In genomic region chr4:104975617-104976016, GRCh38 we compare ENCODE assay signal across 27 cellular contexts.
"Had no signal": no experiment of that assay in that cellular context is flagged by ENCODE, and none has a peak within 500 bp of the region (broad histone marks: within the 10 kb centered on the region; RNA-seq: fewer than 3 reads in every experiment).

No MANE protein-coding gene starts in this region.

- H3K27me3 ChIP-seq: adrenal gland, body of pancreas, breast epithelium had no signal

- H3K4me1 ChIP-seq: adrenal gland, body of pancreas had no signal

- H3K27ac Mint-ChIP-seq: activated CD4-positive, alpha-beta T cell treated with anti-CD3 and anti-CD28 coated beads, Interleukin-2, amount 10 ng/mL, durations not matched to agents 24 days and 14 days; activated CD8-positive, alpha-beta T cell treated with anti-CD3 and anti-CD28 coated beads for 36 hours; activated naive CD4-positive, alpha-beta T cell treated with anti-CD3 and anti-CD28 coated beads for 36 hours; activated naive CD4-positive, alpha-beta T cell treated with anti-CD3 and anti-CD28 coated beads, Interleukin-2, amount 50 U/mL, for 72 hours; activated T-cell treated with anti-CD3 and anti-CD28 coated beads, Interleukin-2, amount 50 U/mL, for 24 hours; activated T-helper 2 cell treated with anti-CD3 and anti-CD28 coated beads, Interferon-gamma antibody, Interleukin-2, Interleukin-4, amounts not matched to agents 10 μg/mL and 5 μg/mL and 100 μg/mL, durations not matched to agents 14 hours and 24 hours and 36 hours had no signal

- FAIRE-seq: astrocyte had no signal

- H3K4me3 ChIP-seq: adrenal gland, body of pancreas, breast epithelium had no signal

- DNase-seq: activated CD4-positive, alpha-beta T cell treated with anti-CD3 and anti-CD28 coated beads, Interleukin-2, amount 10 ng/mL, durations not matched to agents 24 days and 14 days; activated CD4-positive, alpha-beta T cell treated with anti-CD3 and anti-CD28 coated beads, Interleukin-2, amount 50 U/mL, for 4 hours; activated CD8-positive, alpha-beta T cell treated with anti-CD3 and anti-CD28 coated beads for 36 hours; activated gamma-delta T cell; activated naive CD4-positive, alpha-beta T cell treated with anti-CD3 and anti-CD28 coated beads for 36 hours; activated T-cell treated with anti-CD3 and anti-CD28 coated beads, Interleukin-2, amount 50 U/mL, for 24 hours; adrenal gland; body of pancreas; NCI-H1092 treated with DMSO at 0.1 percent for 48 hours; NCI-H1417; NCI-H146; NCI-H187; NCI-H2029 treated with DMSO at 0.1 percent for 48 hours; NCI-H2107; NCI-H2171; NCI-H510A; NCI-H526; NCI-H748 treated with DMSO at 0.1 percent for 48 hours; Right ventricle myocardium superior; SW 1271; T-helper 1 cell; T-helper 2 cell; T-helper 9 cell had no signal

- H3K36me3 ChIP-seq: adrenal gland, breast epithelium had no signal

- H3K4me3 Mint-ChIP-seq: activated CD4-positive, alpha-beta T cell treated with anti-CD3 and anti-CD28 coated beads, Interleukin-2, amount 10 ng/mL, durations not matched to agents 24 days and 14 days; activated CD8-positive, alpha-beta T cell treated with anti-CD3 and anti-CD28 coated beads for 36 hours; activated naive CD4-positive, alpha-beta T cell treated with anti-CD3 and anti-CD28 coated beads for 36 hours; activated T-cell treated with anti-CD3 and anti-CD28 coated beads, Interleukin-2, amount 50 U/mL, for 24 hours had no signal

- H3K27ac ChIP-seq: adrenal gland, body of pancreas, breast epithelium had no signal

- H3K27me3 Mint-ChIP-seq: activated CD4-positive, alpha-beta T cell treated with anti-CD3 and anti-CD28 coated beads, Interleukin-2, amount 10 ng/mL, durations not matched to agents 24 days and 14 days; activated CD8-positive, alpha-beta T cell treated with anti-CD3 and anti-CD28 coated beads for 36 hours; activated T-cell treated with anti-CD3 and anti-CD28 coated beads, Interleukin-2, amount 50 U/mL, for 24 hours had no signal

- ATAC-seq: activated CD8-positive, alpha-beta T cell treated with anti-CD3 and anti-CD28 coated beads for 36 hours; activated naive CD4-positive, alpha-beta T cell treated with anti-CD3 and anti-CD28 coated beads, Interleukin-2, amount 50 U/mL, for 72 hours; body of pancreas had no signal

- H3K9me3 ChIP-seq: adrenal gland, body of pancreas, breast epithelium had no signal
